ENCODE assay signal across 8 cellular contexts in the genomic region with DNA sequence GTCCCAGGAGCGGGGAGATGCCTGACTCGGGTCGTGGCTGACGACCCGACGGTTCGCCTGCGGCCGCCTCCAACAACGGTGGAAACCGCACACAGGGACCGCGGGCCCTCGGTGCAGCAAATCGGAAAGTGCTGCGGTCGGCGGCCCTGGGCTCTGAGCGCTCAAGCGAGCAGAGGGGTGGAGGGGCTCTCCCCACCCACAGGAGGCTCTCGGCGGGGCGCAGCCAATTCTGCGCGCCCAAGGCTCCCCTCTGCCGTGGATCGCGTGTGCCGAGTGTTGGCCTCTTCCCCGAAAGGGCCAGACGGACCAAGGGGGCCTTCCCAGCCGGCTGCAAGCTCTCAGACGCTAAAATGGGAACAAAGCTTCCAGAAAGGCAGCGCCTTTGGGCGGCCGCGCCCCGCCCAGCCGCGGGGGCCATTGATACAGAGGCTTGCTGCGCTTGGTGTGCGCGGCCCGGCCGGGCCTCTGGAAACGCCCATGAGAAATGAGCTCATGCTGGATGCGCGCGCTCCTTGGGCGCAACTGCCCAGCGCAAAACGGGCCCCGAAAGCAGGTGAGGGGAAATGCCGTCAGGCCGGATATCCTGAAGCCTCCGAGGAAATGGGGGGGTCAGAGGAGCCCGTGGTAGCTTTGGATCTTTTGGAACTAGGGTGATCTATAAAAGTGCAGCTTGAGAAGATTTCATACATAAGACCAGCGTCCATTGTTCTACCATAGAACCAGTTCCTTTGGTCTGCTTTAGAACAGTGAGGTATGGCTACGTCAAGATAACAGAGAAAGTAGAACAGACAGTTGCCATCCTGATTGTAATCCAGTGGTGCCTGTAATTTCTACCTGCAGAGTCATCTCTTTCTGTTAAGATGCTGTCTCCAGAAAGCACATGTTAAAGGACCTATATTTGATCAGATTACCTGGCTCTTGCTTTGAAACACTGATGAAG. TPM values are rescaled to one million over a fixed set of nuclear protein-coding genes. Genes with fewer than 3 reads are reported as not detected.
DNase-seq lines count a peak whose midpoint lies in the region; ATAC-seq lines count a peak whose summit lies in the region.

No MANE protein-coding gene starts in this region.

- WGBS in aorta, 2 donors, result 0 to 1% methylated on average over 57 to 59 of the region's 59 CpGs

- no peaks in the 10 kb centered on the region for H3K36me3 ChIP-seq in rectal smooth muscle tissue (ENCODE audit: control insufficient read depth, insufficient read depth, low read length)
- H3K36me3 ChIP-seq in aorta (ENCODE audit: control insufficient read depth in 1 of 2, insufficient read depth in 2 of 2, low read length in 1 of 2), result no peaks in the 10 kb centered on the region

- no peaks in the 10 kb centered on the region for H3K9me3 ChIP-seq in aorta (ENCODE audit: control insufficient read depth, low read length)

- H3K27me3 ChIP-seq in rectal smooth muscle tissue (ENCODE audit: control insufficient read depth, insufficient read depth, low read length), result no peaks in the 10 kb centered on the region
- no peaks in the 10 kb centered on the region for H3K27me3 ChIP-seq in aorta (ENCODE audit: control insufficient read depth in 1 of 2, insufficient read depth in 2 of 2, low read length in 1 of 2)

- H3K4me1 ChIP-seq in rectal smooth muscle tissue (ENCODE audit: control insufficient read depth, insufficient read depth, low read length) (peaks cover 7% of the 10 kb centered on the region), aorta (ENCODE audit: control insufficient read depth in 1 of 2, insufficient read depth in 2 of 2, low read length in 2 of 2) (no peaks in the 10 kb centered on the region)

- peak; percentile 51 for ATAC-seq in GM18498 (IDR thresholded peaks at IDR 0.05; ENCODE audit: unreplicated experiment)
- ATAC-seq in HG02840 (IDR thresholded peaks at IDR 0.05; ENCODE audit: low FRiP score, unreplicated experiment), result peak; percentile 42
- ATAC-seq in aorta (ENCODE audit: low FRiP score), result peak; percentile 82

- H3K4me3 ChIP-seq in rectal smooth muscle tissue (ENCODE audit: low read length), result peak overlapping the region; percentile 96
- H3K4me3 ChIP-seq in aorta (ENCODE audit: low read length in 2 of 2), result peak overlapping the region; percentile 79

- intact Hi-C loops in aorta (cut with DNase I), result loop anchor here (5.0 to 10.0 kb wide), 4 partner anchors 67 to 339 kb away; partner anchors contain the start of gene LRRC58 (in 1 of the 2)

- peak overlapping the region; percentile 87 for H3K9ac ChIP-seq in rectal smooth muscle tissue (ENCODE audit: low read length)

- peak; percentile 98 for DNase-seq in NCI-H146 (lab: John Stamatoyannopoulos, UW)
- peak; percentile 64 to 97 (median 81) for DNase-seq in T-helper 2 cell
- peak in 56 of 58 donors; percentile 31 to 90 (median 75) for DNase-seq in anterior cingulate cortex (lab: John Stamatoyannopoulos, UW)
- DNase-seq in hepatic stellate cell (ENCODE audit: low spot score), result peak; percentile 74
- peak; percentile 93 to 96 for DNase-seq in aorta

- peak overlapping the region; percentile 98 for H3K27ac ChIP-seq in rectal smooth muscle tissue (ENCODE audit: low read depth, low read length)
- peak overlapping the region; percentile 98 for H3K27ac ChIP-seq in aorta (ENCODE audit: low read depth in 1 of 2, low read length in 2 of 2)

RNA-seq across cellular contexts. Expression of gene GSK3B, which starts 1.2 kb away (rescaled TPM):
- total RNA-seq in aorta, result 10 to 100 TPM; 34.3 to 37.8 TPM
- polyA plus RNA-seq in aorta, result 1 to 10 TPM; 4.5 to 5.4 TPM

Comparison
In these comparisons a context has a peak if more than half of its experiments do, and no peak if none do; other contexts are left out.
1. Peak in every context shown above with its lines: DNase-seq, ATAC-seq, H3K4me3 ChIP-seq and H3K27ac ChIP-seq.